In genomic region chr2:101052147-101052546, GRCh38 we compare ENCODE assay signal across 19 cellular contexts.
"Had no signal": no experiment of that assay in that cellular context is flagged by ENCODE, and none has a peak within 500 bp of the region (broad histone marks: within the 10 kb centered on the region; RNA-seq: fewer than 3 reads in every experiment).

No MANE protein-coding gene starts in this region.

- H3K4me1 ChIP-seq: SJCRH30 had no signal

- H3K27ac ChIP-seq: HL-60, SJCRH30 had no signal

- DNase-seq: KBM-7, NCI-H1092, NCI-H1105 treated with DMSO at 0.1 percent for 48 hours, NCI-H1417 treated with DMSO at 0.1 percent for 48 hours, NCI-H146, NCI-H1694 treated with DMSO at 0.1 percent for 48 hours, NCI-H1930, NCI-H2081, NCI-H2107, NCI-H2227 treated with DMSO at 0.1 percent for 48 hours, NCI-H524, NCI-H526 treated with DMSO at 0.1 percent for 48 hours, NCI-H748 treated with DMSO at 0.1 percent for 48 hours, SHP77 treated with DMSO at 0.1 percent for 48 hours, SJCRH30, T-helper 1 cell had no signal

- H3K36me3 ChIP-seq: SJCRH30 had no signal

- H3K4me3 ChIP-seq: SJCRH30 had no signal

- H3K27me3 ChIP-seq: SJCRH30 had no signal

- H3K9me3 ChIP-seq: SJCRH30 had no signal

- ATAC-seq: Right ventricle myocardium inferior, SK-N-SH treated with all-trans-retinoic acid at 6 μM for 48 hours had no signal
